In the genomic region with DNA sequence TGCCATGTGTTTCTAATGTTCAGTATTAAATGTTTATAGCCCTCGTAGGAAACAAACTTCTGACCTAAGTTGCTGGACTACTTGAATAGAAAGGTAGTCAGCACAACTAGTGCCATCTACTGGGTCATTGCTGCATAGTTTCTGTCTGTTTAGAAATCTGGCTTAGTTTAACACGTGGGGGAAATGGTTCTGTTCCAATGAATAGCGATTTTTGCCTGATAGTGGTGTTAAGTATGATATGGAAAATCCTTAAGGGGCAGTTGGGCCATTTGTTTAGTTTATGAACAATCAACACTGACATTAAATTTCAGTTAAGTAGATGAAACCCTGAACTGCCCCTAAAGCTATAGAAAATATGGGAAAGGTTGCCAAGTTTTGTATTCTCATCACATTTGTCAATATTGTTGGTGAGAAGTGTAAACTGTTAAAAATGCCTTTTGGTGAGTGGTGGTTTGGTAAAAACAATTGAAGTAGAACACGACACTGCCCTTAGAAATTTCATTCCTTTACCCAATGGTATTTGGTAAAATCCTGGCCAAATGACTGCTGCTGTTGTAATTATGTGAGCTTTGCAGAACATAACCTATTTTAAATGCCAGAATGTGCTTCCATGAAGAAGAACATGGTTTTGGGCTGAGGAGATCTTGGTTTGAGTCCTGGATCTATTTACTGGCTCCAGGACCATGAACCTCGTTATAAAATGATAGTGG, we compare ENCODE assay signal across 8 cellular contexts.
DNase-seq lines count a peak whose midpoint lies in the region; ATAC-seq lines count a peak whose summit lies in the region.

No MANE protein-coding gene starts in this region.

- in situ Hi-C loops in KBM-7 (cut with MboI; ENCODE audit: low pct_unique_long_range_greater_than_20kb, low sequenced_read_pairs) (loop anchor here (10.0 kb wide), 1 partner anchor 126 kb away; no protein-coding TSS in a partner anchor), T47D (cut with HindIII; ENCODE audit: low pct_unique_long_range_greater_than_20kb, low sequenced_read_pairs) (no loop called here)

- peak overlapping the region in 1 of 2 donors; percentile 58 for H3K27ac Mint-ChIP-seq in stimulated activated naive CD8-positive, alpha-beta T cell treated with anti-CD3 and anti-CD28 coated beads, Interleukin-15, amount 100 ng/mL, for 72 hours

- H3K27me3 Mint-ChIP-seq in stimulated activated naive CD8-positive, alpha-beta T cell treated with anti-CD3 and anti-CD28 coated beads, Interleukin-15, amount 100 ng/mL, for 72 hours = no peaks in the 10 kb centered on the region

- peak in 2 of 3 donors; percentile 14 to 64 for DNase-seq in stimulated activated CD4-positive, alpha-beta T cell treated with anti-CD3 and anti-CD28 coated beads, Interleukin-12 subunit alpha, Interleukin-12 subunit beta, amount 100 ng/mL, for 48 hours (ENCODE audit: low read depth in 2 of 3, low spot score in 1 of 3)
- no peak for DNase-seq in stimulated activated CD4-positive, alpha-beta T cell treated with anti-CD3 and anti-CD28 coated beads, Interleukin-1b, Interleukin-23, amount 100 ng/mL, for 48 hours
- DNase-seq in KBM-7 (peak; percentile 87), SIG-M5 treated with dmso at 0.1 percent for 504 hours (lab: John Stamatoyannopoulos, UW; ENCODE audit: unreplicated experiment) (peak; percentile 72), T47D (ENCODE audit: low read depth in 1 of 2, low spot score in 1 of 2) (peak; percentile 51 to 75), islet precursor cell (peak; percentile 64)
- peak; percentile 23 to 37 for DNase-seq in stimulated activated naive CD8-positive, alpha-beta T cell treated with anti-CD3 and anti-CD28 coated beads, Interleukin-15, amount 100 ng/mL, for 72 hours

- peak; percentile 71 for ATAC-seq in GM21737 (IDR thresholded peaks at IDR 0.05; ENCODE audit: unreplicated experiment)
- ATAC-seq in stimulated activated naive CD8-positive, alpha-beta T cell treated with anti-CD3 and anti-CD28 coated beads, Interleukin-15, amount 100 ng/mL, for 72 hours = peak; percentile 77

- no peaks in the 10 kb centered on the region for H3K9me3 Mint-ChIP-seq in stimulated activated naive CD8-positive, alpha-beta T cell treated with anti-CD3 and anti-CD28 coated beads, Interleukin-15, amount 100 ng/mL, for 72 hours

- H3K4me3 Mint-ChIP-seq in stimulated activated naive CD8-positive, alpha-beta T cell treated with anti-CD3 and anti-CD28 coated beads, Interleukin-15, amount 100 ng/mL, for 72 hours = peak overlapping the region in 1 of 2 donors; percentile 58

- peaks cover 34% of the 10 kb centered on the region for H3K4me1 Mint-ChIP-seq in stimulated activated naive CD8-positive, alpha-beta T cell treated with anti-CD3 and anti-CD28 coated beads, Interleukin-15, amount 100 ng/mL, for 72 hours
